In genomic region chr10:62015994-62016393, GRCh38 we compare ENCODE assay signal across 2 cellular contexts.
TF ChIP-seq lines count a peak whose summit lies in the region.

No MANE protein-coding gene starts in this region.

TF ChIP-seq in HEK293, 187 proteins besides CTCF, POLR2A, EP300 and RAD21 (continued from another document):
- TF ChIP-seq ZXDB (tag by site-specific recombination; IDR thresholded peaks at IDR 0.05) = 0 out of 2 replicates have a peak, but pooled peaks have one; percentile 27
- TF ChIP-seq ZBTB21 (tag by site-specific recombination; IDR thresholded peaks at IDR 0.05) = no peak
- no peak; the same call in 1 of the 2 replicates for TF ChIP-seq ZBTB44 (tag by site-specific recombination; IDR thresholded peaks at IDR 0.05)
- TF ChIP-seq ZNF600 (tag by site-specific recombination; IDR thresholded peaks at IDR 0.05) = 0 out of 2 replicates have a peak, but pooled peaks have one; percentile 37
- TF ChIP-seq ZNF629 (tag by site-specific recombination; IDR thresholded peaks at IDR 0.05) = peak; percentile 18; the same call in 1 of the 2 replicates
- 0 out of 2 replicates have a peak, but pooled peaks have one; percentile 19 for TF ChIP-seq MZF1 (tag by site-specific recombination; IDR thresholded peaks at IDR 0.05; ENCODE audit: borderline replicate concordance)
- TF ChIP-seq EGR2 (tag by site-specific recombination; IDR thresholded peaks at IDR 0.05; ENCODE audit: low read depth) = 0 out of 2 replicates have a peak, but pooled peaks have one; percentile 20
- no peak for TF ChIP-seq TCF7L2 (IDR thresholded peaks at IDR 0.05; ENCODE audit: borderline replicate concordance, low read depth, low read length)
- TF ChIP-seq ZBTB17 (tag by site-specific recombination; IDR thresholded peaks at IDR 0.05) = no peak; the same call in 1 of the 2 replicates
- TF ChIP-seq ZNF114 (tag by site-specific recombination; IDR thresholded peaks at IDR 0.05) = no peak
- no peak for TF ChIP-seq ZNF837 (tag by site-specific recombination; IDR thresholded peaks at IDR 0.05)

TF ChIP-seq in K562, 482 proteins besides CTCF, POLR2A, EP300 and RAD21 (continued from another document):
- no peak for TF ChIP-seq THRB (CRISPR knock-in tag; conservative IDR thresholded peaks at IDR 0.05)
- no peak for TF ChIP-seq YY1 (IDR thresholded peaks at IDR 0.05; ENCODE audit: borderline replicate concordance in 1 of 3, control insufficient read depth in 1 of 3, extremely low read depth in 1 of 3, insufficient read depth in 3 of 3, insufficient read length in 1 of 3, insufficient replicate concordance in 2 of 3, low read depth in 1 of 3, low read length in 2 of 3)
- TF ChIP-seq, protein P1, sequence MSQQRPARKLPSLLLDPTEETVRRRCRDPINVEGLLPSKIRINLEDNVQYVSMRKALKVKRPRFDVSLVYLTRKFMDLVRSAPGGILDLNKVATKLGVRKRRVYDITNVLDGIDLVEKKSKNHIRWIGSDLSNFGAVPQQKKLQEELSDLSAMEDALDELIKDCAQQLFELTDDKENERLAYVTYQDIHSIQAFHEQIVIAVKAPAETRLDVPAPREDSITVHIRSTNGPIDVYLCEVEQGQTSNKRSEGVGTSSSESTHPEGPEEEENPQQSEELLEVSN (IDR thresholded peaks at IDR 0.05; ENCODE audit: borderline replicate concordance in 1 of 2, extremely low read depth in 1 of 2, insufficient read depth in 1 of 2, insufficient read length in 1 of 2, low read depth in 1 of 2, low read length in 1 of 2, poor library complexity in 1 of 2, severe bottlenecking in 1 of 2) = peak in 1 of 2 experiments; percentile 13
- TF ChIP-seq SRSF7 (optimal IDR thresholded peaks at IDR 0.05; ENCODE audit: low read depth, low read length) = no peak
- TF ChIP-seq NRF1 (conservative IDR thresholded peaks at IDR 0.05 in 1 of 2, IDR thresholded peaks at IDR 0.05 in 1 of 2) = 0 out of 4 replicates have a peak, but pooled peaks of 1 of the 2 experiments have one; percentile 19
- 0 out of 2 replicates have a peak, but pooled peaks have one; percentile 12 for TF ChIP-seq MYC (IDR thresholded peaks at IDR 0.05; ENCODE audit: low read depth, low read length)
- no peak for TF ChIP-seq MYC (CRISPR knock-in tag; IDR thresholded peaks at IDR 0.05; ENCODE audit: borderline replicate concordance, low read depth)
- peak in 1 of 2 experiments; percentile 35; a peak in 1 of 3 replicates for TF ChIP-seq CBX3 (IDR thresholded peaks at IDR 0.05; ENCODE audit: borderline replicate concordance in 1 of 2, low read length in 2 of 2)
- TF ChIP-seq FOXA3 (CRISPR knock-in tag; conservative IDR thresholded peaks at IDR 0.05 in 1 of 2, IDR thresholded peaks at IDR 0.05 in 1 of 2) = 0 out of 4 replicates have a peak, but pooled peaks of 1 of the 2 experiments have one; percentile 31
- TF ChIP-seq CSDE1 (IDR thresholded peaks at IDR 0.05) = no peak
- TF ChIP-seq CREM (IDR thresholded peaks at IDR 0.05; ENCODE audit: low read depth) = peak; percentile 47; the same call in 1 of the 2 replicates
- peak; percentile 23; the same call in 1 of the 2 replicates for TF ChIP-seq FOSL1 (tag; conservative IDR thresholded peaks at IDR 0.05)
- peak; percentile 97 for TF ChIP-seq NFIC (IDR thresholded peaks at IDR 0.05)
- TF ChIP-seq ETS2 (tag; IDR thresholded peaks at IDR 0.05; ENCODE audit: borderline replicate concordance, poor library complexity, severe bottlenecking) = no peak
- TF ChIP-seq ATF1 (CRISPR knock-in tag; IDR thresholded peaks at IDR 0.05) = no peak
- peak; percentile 10; the same call in 1 of the 2 replicates for TF ChIP-seq ATF1 (tag; IDR thresholded peaks at IDR 0.05)
- 0 out of 2 replicates have a peak, but pooled peaks have one; percentile 19 for TF ChIP-seq CTBP1 (IDR thresholded peaks at IDR 0.05; ENCODE audit: borderline replicate concordance)
- no peak for TF ChIP-seq SPI1 (IDR thresholded peaks at IDR 0.05; ENCODE audit: borderline replicate concordance, low read depth, low read length)
